Comparison of ENCODE assay signal across 8 cellular contexts in the genomic region with DNA sequence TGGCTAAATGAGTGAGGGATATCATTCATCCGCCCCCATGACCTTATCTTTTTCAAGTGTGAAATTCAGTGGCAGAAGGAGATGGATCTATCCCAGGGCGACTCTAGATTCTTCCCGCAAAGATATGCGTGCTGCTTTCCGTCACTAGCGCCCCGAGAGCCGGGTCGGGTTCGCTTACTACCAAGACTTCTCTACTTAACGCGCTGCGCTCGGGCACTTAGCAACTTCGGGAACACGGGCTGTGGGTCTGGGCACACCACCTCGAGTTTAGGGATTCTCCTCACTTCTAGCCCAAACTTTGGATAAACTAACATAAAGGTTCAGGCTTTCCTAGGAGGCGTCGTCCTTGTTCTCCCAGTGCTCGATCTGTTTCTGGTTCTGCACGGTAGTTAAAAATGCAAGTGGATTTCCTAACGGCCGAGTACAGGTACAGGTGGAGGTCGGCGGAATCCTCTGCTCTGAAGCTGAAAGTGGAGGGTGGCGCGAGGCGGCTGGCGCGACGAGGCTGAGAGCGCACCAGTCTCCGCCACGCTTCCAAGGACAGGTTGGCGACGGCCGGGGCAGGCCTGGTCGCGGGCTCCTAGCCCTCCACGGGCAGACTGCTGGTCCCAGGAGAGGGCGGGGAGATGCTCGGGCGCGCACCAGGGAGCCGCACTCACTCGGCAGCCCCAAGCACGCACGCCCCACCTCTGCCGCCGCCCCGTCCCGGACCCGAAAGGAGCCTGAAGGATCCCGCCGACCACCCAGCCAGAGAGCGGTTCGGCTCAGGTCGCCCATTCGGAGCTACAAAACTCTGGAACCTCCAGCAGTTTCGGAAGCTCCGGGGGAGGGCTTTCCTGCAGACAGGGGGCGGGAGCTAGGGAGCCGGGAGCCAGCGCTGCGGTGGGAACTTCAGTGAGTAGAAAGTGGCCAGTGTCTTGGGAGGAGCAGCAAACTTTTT.
DNase-seq lines count a peak whose midpoint lies in the region; ATAC-seq, FAIRE-seq and TF ChIP-seq lines count a peak whose summit lies in the region.

No MANE protein-coding gene starts in this region.

- H3K4me3 ChIP-seq in A549 (peak overlapping the region; percentile 83; the same call in 2 of the 3 replicates), esophagus muscularis mucosa (peak overlapping the region; percentile 69 to 80 (median 75))

- TF ChIP-seq EP300 in A549 (IDR thresholded peaks at IDR 0.05), result no peak
- no peak for TF ChIP-seq EP300 in esophagus muscularis mucosa (IDR thresholded peaks at IDR 0.05)

- H3K9me3 ChIP-seq in A549 (no peaks in the 10 kb centered on the region), esophagus muscularis mucosa (no peaks in the 10 kb centered on the region)

- H3K27me3 Mint-ChIP-seq in naive thymus-derived CD8-positive, alpha-beta T cell, result peaks cover 41 to 87% (median 58%) of the 10 kb centered on the region in 5 donors
- peaks cover 61% of the 10 kb centered on the region for H3K27me3 Mint-ChIP-seq in activated naive CD4-positive, alpha-beta T cell treated with anti-CD3 and anti-CD28 coated beads for 36 hours (ENCODE audit: low read depth)
- H3K27me3 Mint-ChIP-seq in stimulated activated memory B cell treated with anti-CD40 and anti-IgM and Interleukin-4, amounts not matched to agents 10 μg/mL and 1 μg/mL and 100 μg/mL, for 72 hours, result peaks cover 45% of the 10 kb centered on the region

- FAIRE-seq in A549 (lab: Jason Lieb, UNC), result no peak

- H3K4me1 ChIP-seq in A549 (no peaks in the 10 kb centered on the region), esophagus muscularis mucosa (peaks cover 23 to 41% (median 30%) of the 10 kb centered on the region in 4 donors)

- TF ChIP-seq POLR2A in A549 (IDR thresholded peaks at IDR 0.05; ENCODE audit: low read length) (no peak), esophagus muscularis mucosa (IDR thresholded peaks at IDR 0.05; ENCODE audit: low read depth) (no peak)

- H3K36me3 Mint-ChIP-seq in naive thymus-derived CD8-positive, alpha-beta T cell, result peaks cover 0 to 7% (median 0%) of the 10 kb centered on the region in 3 donors
- H3K36me3 Mint-ChIP-seq in activated naive CD4-positive, alpha-beta T cell treated with anti-CD3 and anti-CD28 coated beads for 36 hours (ENCODE audit: low read depth), result peaks cover 2% of the 10 kb centered on the region
- no peaks in the 10 kb centered on the region for H3K36me3 Mint-ChIP-seq in stimulated activated memory B cell treated with anti-CD40 and anti-IgM and Interleukin-4, amounts not matched to agents 10 μg/mL and 1 μg/mL and 100 μg/mL, for 72 hours

- H3K36me3 ChIP-seq in esophagus muscularis mucosa, result no peaks in the 10 kb centered on the region

- CTCF ChIA-PET in A549 (lab: Yijun Ruan, JAX), result no interaction called here
- CTCF ChIA-PET in activated naive CD4-positive, alpha-beta T cell treated with anti-CD3 and anti-CD28 coated beads for 36 hours (lab: Charles Lee), result no interaction called here

- peak overlapping the region in 6 of 10 donors; percentile 26 to 80 (median 74) for H3K4me3 Mint-ChIP-seq in naive thymus-derived CD8-positive, alpha-beta T cell
- H3K4me3 Mint-ChIP-seq in activated naive CD4-positive, alpha-beta T cell treated with anti-CD3 and anti-CD28 coated beads for 36 hours, result no peak overlapping the region
- no peak overlapping the region for H3K4me3 Mint-ChIP-seq in stimulated activated memory B cell treated with anti-CD40 and anti-IgM and Interleukin-4, amounts not matched to agents 10 μg/mL and 1 μg/mL and 100 μg/mL, for 72 hours

- no peak overlapping the region for H3K27ac Mint-ChIP-seq in naive thymus-derived CD8-positive, alpha-beta T cell
- no peak overlapping the region for H3K27ac Mint-ChIP-seq in activated naive CD4-positive, alpha-beta T cell treated with anti-CD3 and anti-CD28 coated beads for 36 hours
- no peak overlapping the region for H3K27ac Mint-ChIP-seq in stimulated activated memory B cell treated with anti-CD40 and anti-IgM and Interleukin-4, amounts not matched to agents 10 μg/mL and 1 μg/mL and 100 μg/mL, for 72 hours

- POLR2A ChIA-PET in A549 (lab: Yijun Ruan, JAX), result no interaction called here
- POLR2A ChIA-PET in naive thymus-derived CD8-positive, alpha-beta T cell (lab: Charles Lee), result no interaction called here

- DNase-seq in A549 (ENCODE audit: low read depth in 1 of 2, low spot score in 1 of 2) (no peak), LoVo (ENCODE audit: low spot score) (peak; percentile 10), esophagus muscularis mucosa (ENCODE audit: extremely low spot score) (no peak), putamen (ENCODE audit: low spot score) (no peak)
- DNase-seq in naive thymus-derived CD8-positive, alpha-beta T cell, result no peak
- DNase-seq in activated naive CD4-positive, alpha-beta T cell treated with anti-CD3 and anti-CD28 coated beads for 36 hours, result no peak

- ATAC-seq in A549, result peak in 1 of 2 experiments; percentile 11; a peak in 2 of 6 replicates
- no peak for ATAC-seq in naive thymus-derived CD8-positive, alpha-beta T cell
- ATAC-seq in HG02571 (IDR thresholded peaks at IDR 0.05; ENCODE audit: unreplicated experiment), result no peak
- no peak for ATAC-seq in stimulated activated memory B cell treated with anti-CD40 and anti-IgM and Interleukin-4, amounts not matched to agents 10 μg/mL and 1 μg/mL and 100 μg/mL, for 72 hours

- no peak for TF ChIP-seq CTCF in A549 (IDR thresholded peaks at IDR 0.05)
- peak in 1 of 3 experiments; percentile 34 for TF ChIP-seq CTCF in esophagus muscularis mucosa (IDR thresholded peaks at IDR 0.05)

- H3K27ac ChIP-seq in A549 (peak overlapping the region in 1 of 2 experiments; percentile 93; a peak in 2 of 6 replicates), esophagus muscularis mucosa (replicated peaks in 1 of 4) (peak overlapping the region; percentile 68 to 86 (median 78))

- intact Hi-C loops in esophagus muscularis mucosa (cut with DNase I), result no loop called here
- intact Hi-C loops in activated naive CD4-positive, alpha-beta T cell treated with anti-CD3 and anti-CD28 coated beads for 36 hours (cut with micrococcal nuclease), result no loop called here

- H3K9me3 Mint-ChIP-seq in naive thymus-derived CD8-positive, alpha-beta T cell, result peaks cover 0 to 9% (median 0%) of the 10 kb centered on the region in 9 donors
- H3K9me3 Mint-ChIP-seq in activated naive CD4-positive, alpha-beta T cell treated with anti-CD3 and anti-CD28 coated beads for 36 hours, result no peaks in the 10 kb centered on the region
- H3K9me3 Mint-ChIP-seq in stimulated activated memory B cell treated with anti-CD40 and anti-IgM and Interleukin-4, amounts not matched to agents 10 μg/mL and 1 μg/mL and 100 μg/mL, for 72 hours, result no peaks in the 10 kb centered on the region

- no peak for TF ChIP-seq RAD21 in A549 (conservative IDR thresholded peaks at IDR 0.05 in 1 of 2, IDR thresholded peaks at IDR 0.05 in 1 of 2)

- peaks cover 7 to 24% (median 16%) of the 10 kb centered on the region in 4 donors for H3K4me1 Mint-ChIP-seq in naive thymus-derived CD8-positive, alpha-beta T cell
- H3K4me1 Mint-ChIP-seq in activated naive CD4-positive, alpha-beta T cell treated with anti-CD3 and anti-CD28 coated beads for 36 hours (ENCODE audit: low read depth), result peaks cover 21% of the 10 kb centered on the region
- H3K4me1 Mint-ChIP-seq in stimulated activated memory B cell treated with anti-CD40 and anti-IgM and Interleukin-4, amounts not matched to agents 10 μg/mL and 1 μg/mL and 100 μg/mL, for 72 hours, result peaks cover 15% of the 10 kb centered on the region

- H3K4me2 ChIP-seq in A549, result peak overlapping the region; percentile 79

- H3K27me3 ChIP-seq in esophagus muscularis mucosa, result peaks cover 0 to 52% (median 6%) of the 10 kb centered on the region in 4 donors

- 71% methylated on average over 44 of the region's 65 CpGs for WGBS in A549 (ENCODE audit: missing lambda C conversion rate)
- 41% methylated on average over 55 of the region's 65 CpGs for WGBS in esophagus muscularis mucosa

TF ChIP-seq in A549, 52 proteins besides CTCF, POLR2A, EP300 and RAD21 (continues in another document):
- no peak for TF ChIP-seq REST (IDR thresholded peaks at IDR 0.05)
- no peak for TF ChIP-seq HES2 (IDR thresholded peaks at IDR 0.05)
- no peak for TF ChIP-seq MAX (IDR thresholded peaks at IDR 0.05)

Comparison
In these comparisons a context has a peak if more than half of its experiments do, and no peak if none do; other contexts are left out.
1. H3K4me3 Mint-ChIP-seq: peak in naive thymus-derived CD8-positive, alpha-beta T cell (6 of 10); none in activated naive CD4-positive, alpha-beta T cell treated with anti-CD3 and anti-CD28 coated beads for 36 hours (single experiment) and stimulated activated memory B cell treated with anti-CD40 and anti-IgM and Interleukin-4, amounts not matched to agents 10 μg/mL and 1 μg/mL and 100 μg/mL, for 72 hours (single experiment).